8 cellular contexts compared by ENCODE assay signal in the genomic region with DNA sequence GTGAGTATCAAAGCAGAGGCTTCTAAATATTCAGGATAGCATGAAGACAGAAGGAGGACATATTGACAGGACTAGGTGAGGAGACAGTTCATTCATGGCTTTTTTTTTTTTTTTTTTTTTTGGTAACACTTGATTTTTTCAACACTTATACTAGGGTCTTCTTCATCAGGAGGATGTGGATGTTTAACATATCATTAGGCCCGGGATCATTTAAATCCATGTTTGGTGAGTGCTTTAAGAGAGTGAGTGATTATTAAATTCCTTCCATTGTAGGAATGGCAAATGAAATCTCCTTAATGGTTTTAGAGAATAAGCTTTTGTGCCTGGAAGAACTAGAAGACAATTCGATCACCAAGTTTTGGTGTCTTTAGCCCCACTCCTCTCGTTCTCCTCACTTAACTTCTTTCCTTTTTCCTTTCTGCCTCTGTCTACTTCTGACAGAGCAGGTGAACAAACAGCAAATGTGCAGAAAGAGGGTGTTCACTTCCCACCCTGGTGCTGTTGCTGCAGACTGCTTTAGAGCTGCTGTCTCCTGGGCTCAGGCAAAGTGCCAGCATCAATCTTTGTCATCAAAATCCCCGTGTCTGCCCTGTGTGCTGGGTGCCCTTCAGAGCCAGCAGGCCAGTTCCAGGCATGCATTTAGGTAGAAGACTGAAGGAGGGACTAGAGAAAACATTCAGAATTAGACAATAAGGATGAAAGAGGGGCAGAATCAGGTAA. TPM values are rescaled to one million over a fixed set of nuclear protein-coding genes. Genes with fewer than 3 reads are reported as not detected.
DNase-seq lines count a peak whose midpoint lies in the region; ATAC-seq and TF ChIP-seq lines count a peak whose summit lies in the region.

No MANE protein-coding gene starts in this region.

- ATAC-seq in GM21526 (IDR thresholded peaks at IDR 0.05; ENCODE audit: low FRiP score, unreplicated experiment) = no peak

- no TSS peak for BruUV-seq in PC-9 (replicated peaks; lab: Mats Ljungman, UMichigan)

- in situ Hi-C loops in ACHN (cut with HindIII; ENCODE audit: low pct_ligation_motif_present, low pct_unique_long_range_greater_than_20kb, low sequenced_read_pairs) = no loop called here

- no peaks in the 10 kb centered on the region for H4K20me1 ChIP-seq in PC-9 (ENCODE audit: insufficient read depth)

- H3K27me3 ChIP-seq in PC-9 (ENCODE audit: insufficient read depth, low read depth) (no peaks in the 10 kb centered on the region), muscle layer of duodenum (ENCODE audit: low read depth, low read length) (no peaks in the 10 kb centered on the region), vagina (no peaks in the 10 kb centered on the region)

- DNase-seq in HEK293T (ENCODE audit: extremely low spot score) = no peak
- no peak for DNase-seq in PC-9
- DNase-seq in caudate nucleus (lab: John Stamatoyannopoulos, UW) = peak in 3 of 61 donors; percentile 3 to 27 (median 16)
- DNase-seq in vagina (ENCODE audit: extremely low spot score in 2 of 2) = no peak
- no peak for DNase-seq in T-helper 9 cell
- no peak for DNase-seq in ACHN

- no peak for TF ChIP-seq POLR2A in vagina (IDR thresholded peaks at IDR 0.05)

- H3K4me3 ChIP-seq in PC-9 (peak overlapping the region; percentile 7; the same call in 1 of the 2 replicates), muscle layer of duodenum (ENCODE audit: low read depth in 1 of 2, low read length in 2 of 2) (peak overlapping the region in 1 of 2 donors; percentile 14), vagina (peak overlapping the region in 1 of 2 donors; percentile 27)

- H3K9me3 ChIP-seq in PC-9 (ENCODE audit: insufficient read depth, low read depth) = no peaks in the 10 kb centered on the region
- no peaks in the 10 kb centered on the region for H3K9me3 ChIP-seq in muscle layer of duodenum (ENCODE audit: control insufficient read depth in 1 of 2, low read length in 2 of 2)
- H3K9me3 ChIP-seq in vagina = no peaks in the 10 kb centered on the region

- no peaks in the 10 kb centered on the region for H3K79me2 ChIP-seq in PC-9 (ENCODE audit: low read depth)

- POLR2A ChIA-PET in HEK293T (lab: Yijun Ruan, JAX) = interaction anchor here (0.9 to 2.3 kb wide), 6 partner anchors 9 to 412 kb away, joined by 3 to 27 read pairs (median 7); partner anchors contain the start of genes DENND4A and RAB11A
- POLR2A ChIA-PET in PC-9 (lab: Charles Lee; ENCODE audit: unreplicated experiment) = no interaction called here

- H2AFZ ChIP-seq in PC-9 = peak overlapping the region; percentile 73; the same call in 1 of the 2 replicates

- H3K4me1 ChIP-seq in PC-9 (replicated peaks; ENCODE audit: insufficient read depth) (peaks cover 20% of the 10 kb centered on the region), muscle layer of duodenum (ENCODE audit: control insufficient read depth in 1 of 2, insufficient read depth in 2 of 2, low read length in 2 of 2) (peaks cover 14 to 30% of the 10 kb centered on the region in 2 donors), vagina (peaks cover 31% of the 10 kb centered on the region)

- CTCF ChIA-PET in HEK293T (lab: Yijun Ruan, JAX) = interaction anchor here (0.6 to 1.6 kb wide), 5 partner anchors 10 to 196 kb away, joined by 3 to 10 read pairs (median 6); no protein-coding TSS in a partner anchor
- CTCF ChIA-PET in PC-9 (lab: Charles Lee) = interaction anchor here (0.6 to 1.5 kb wide), 4 partner anchors 21 to 42 kb away, joined by 3 to 11 read pairs (median 3); partner anchors contain the start of genes DENND4A and RAB11A

- H3K9me2 ChIP-seq in PC-9 (ENCODE audit: insufficient read depth) = no peaks in the 10 kb centered on the region

- TF ChIP-seq CTCF in PC-9 (conservative IDR thresholded peaks at IDR 0.05) = no peak
- TF ChIP-seq CTCF in vagina (IDR thresholded peaks at IDR 0.05) = no peak

- H3K27ac ChIP-seq in PC-9 (peak overlapping the region; percentile 87), caudate nucleus (ENCODE audit: low read depth, low read length) (peak overlapping the region; percentile 86), muscle layer of duodenum (ENCODE audit: low read length) (peak overlapping the region; percentile 82), vagina (peak overlapping the region; percentile 86)

- H3K4me2 ChIP-seq in PC-9 = peak overlapping the region; percentile 74

- intact Hi-C loops in PC-9 (cut with micrococcal nuclease; ENCODE audit: unreplicated experiment) = loop anchor here (2.0 to 10.0 kb wide), 3 partner anchors 35 to 429 kb away; partner anchors contain the start of genes DENND4A and RAB11A
- intact Hi-C loops in vagina (cut with DNase I) = no loop called here

- H3F3A ChIP-seq in PC-9 (ENCODE audit: insufficient read depth, low read depth) = peaks cover 26% of the 10 kb centered on the region

- H3K36me3 ChIP-seq in PC-9 (ENCODE audit: low read depth) (no peaks in the 10 kb centered on the region), muscle layer of duodenum (ENCODE audit: control insufficient read depth in 1 of 2, insufficient read depth in 2 of 2, low read length in 2 of 2) (no peaks in the 10 kb centered on the region), vagina (no peaks in the 10 kb centered on the region)

TF ChIP-seq in HEK293T, 16 proteins besides CTCF, POLR2A, EP300 and RAD21:
- TF ChIP-seq LEF1 (IDR thresholded peaks at IDR 0.05; ENCODE audit: borderline replicate concordance) (no peak), ZNF384 (IDR thresholded peaks at IDR 0.05) (0 out of 2 replicates have a peak, but pooled peaks have one; percentile 14), FOXM1 (IDR thresholded peaks at IDR 0.05; ENCODE audit: borderline replicate concordance) (no peak), L3MBTL2 (conservative IDR thresholded peaks at IDR 0.05) (no peak)

RNA-seq across cellular contexts. Expression of gene RAB11A, which starts 35.6 kb away (rescaled TPM):
- 186 and 233 TPM in 2 replicates for total RNA-seq in PC-9 (2021)
- total RNA-seq in vagina = 151 TPM

RNA-seq across cellular contexts. Expression of gene DENND4A, which starts 41.6 kb away (rescaled TPM):
- total RNA-seq in PC-9 (2021) (12.6 and 16.3 TPM in 2 replicates), vagina (28.7 TPM)
